Comparison of ENCODE assay signal across 16 cellular contexts in genomic region chr20:41081276-41081814, GRCh38. TPM values are rescaled to one million over a fixed set of nuclear protein-coding genes. Genes with fewer than 3 reads are reported as not detected.
DNase-seq lines count a peak whose midpoint lies in the region; ATAC-seq and TF ChIP-seq lines count a peak whose summit lies in the region.
"Had no signal": no experiment of that assay in that cellular context is flagged by ENCODE, and none has a peak within 500 bp of the region (broad histone marks: within the 10 kb centered on the region; RNA-seq: fewer than 3 reads in every experiment).

No MANE protein-coding gene starts in this region.

- peak overlapping the region; percentile 7 for H3K27ac Mint-ChIP-seq in activated naive CD8-positive, alpha-beta T cell
- H3K27ac Mint-ChIP-seq in activated naive CD8-positive, alpha-beta T cell treated with anti-CD3 and anti-CD28 coated beads for 36 hours: no peak overlapping the region
- H3K27ac Mint-ChIP-seq in endothelial cell (ENCODE audit: unreplicated experiment): peak overlapping the region; percentile 1
- peak overlapping the region; percentile 25 for H3K27ac Mint-ChIP-seq in stimulated activated memory B cell treated with anti-CD40 and anti-IgM and Interleukin-4, amounts not matched to agents 10 μg/mL and 1 μg/mL and 100 μg/mL, for 72 hours

- H3K27ac ChIP-seq in ascending aorta: no peak overlapping the region
- H3K27ac ChIP-seq: gastroesophageal sphincter, thyroid gland, VCaP had no signal

- ATAC-seq in stimulated activated memory B cell treated with anti-CD40 and anti-IgM and Interleukin-4, amounts not matched to agents 10 μg/mL and 1 μg/mL and 100 μg/mL, for 72 hours: no peak
- ATAC-seq: gastroesophageal sphincter, SK-N-SH treated with all-trans-retinoic acid at 6 μM for 48 hours had no signal

- peaks cover 47% of the 10 kb centered on the region for H3K4me1 Mint-ChIP-seq in activated naive CD8-positive, alpha-beta T cell (ENCODE audit: low read depth)
- peaks cover 27% of the 10 kb centered on the region for H3K4me1 Mint-ChIP-seq in activated naive CD8-positive, alpha-beta T cell treated with anti-CD3 and anti-CD28 coated beads for 36 hours
- H3K4me1 Mint-ChIP-seq in endothelial cell (ENCODE audit: unreplicated experiment): peaks cover 34% of the 10 kb centered on the region
- H3K4me1 Mint-ChIP-seq in stimulated activated memory B cell treated with anti-CD40 and anti-IgM and Interleukin-4, amounts not matched to agents 10 μg/mL and 1 μg/mL and 100 μg/mL, for 72 hours: peaks cover 20% of the 10 kb centered on the region

- TF ChIP-seq CTCF in endothelial cell (IDR thresholded peaks at IDR 0.05; ENCODE audit: unreplicated experiment) (no peak), ascending aorta (IDR thresholded peaks at IDR 0.05) (no peak)

- H3K36me3 Mint-ChIP-seq in activated naive CD8-positive, alpha-beta T cell: peaks cover 24% of the 10 kb centered on the region
- H3K36me3 Mint-ChIP-seq in activated naive CD8-positive, alpha-beta T cell treated with anti-CD3 and anti-CD28 coated beads for 36 hours: peaks cover 35% of the 10 kb centered on the region
- peaks cover 26% of the 10 kb centered on the region for H3K36me3 Mint-ChIP-seq in endothelial cell (ENCODE audit: low read depth, unreplicated experiment)
- peaks cover 65% of the 10 kb centered on the region for H3K36me3 Mint-ChIP-seq in stimulated activated memory B cell treated with anti-CD40 and anti-IgM and Interleukin-4, amounts not matched to agents 10 μg/mL and 1 μg/mL and 100 μg/mL, for 72 hours

- no peaks in the 10 kb centered on the region for H3K27me3 Mint-ChIP-seq in activated naive CD8-positive, alpha-beta T cell
- no peaks in the 10 kb centered on the region for H3K27me3 Mint-ChIP-seq in activated naive CD8-positive, alpha-beta T cell treated with anti-CD3 and anti-CD28 coated beads for 36 hours
- H3K27me3 Mint-ChIP-seq in endothelial cell (ENCODE audit: unreplicated experiment): no peaks in the 10 kb centered on the region
- no peaks in the 10 kb centered on the region for H3K27me3 Mint-ChIP-seq in stimulated activated memory B cell treated with anti-CD40 and anti-IgM and Interleukin-4, amounts not matched to agents 10 μg/mL and 1 μg/mL and 100 μg/mL, for 72 hours

- intact Hi-C loops in ascending aorta (cut with DNase I): no loop called here

- peaks cover 0 to 26% of the 10 kb centered on the region in 2 donors for H3K4me1 ChIP-seq in ascending aorta

- H3K9me3 ChIP-seq in ascending aorta: no peaks in the 10 kb centered on the region
- H3K9me3 ChIP-seq: gastroesophageal sphincter, thyroid gland had no signal

- DNase-seq in activated naive CD8-positive, alpha-beta T cell treated with anti-CD3 and anti-CD28 coated beads for 36 hours: no peak
- DNase-seq in LHCN-M2 (ENCODE audit: low read depth) (peak; percentile 41), endothelial cell (ENCODE audit: low spot score) (no peak), ascending aorta (ENCODE audit: low spot score in 2 of 2) (no peak), NAMALWA (ENCODE audit: low spot score) (no peak)
- DNase-seq in stimulated activated CD4-positive, alpha-beta T cell treated with anti-CD3 and anti-CD28 coated beads, Interleukin-2, amount 100 ng/mL, for 24 hours: no peak
- DNase-seq: activated T-cell treated with anti-CD3 and anti-CD28 coated beads for 4 hours; AML-193; DMS53; effector CD8-positive, alpha-beta T cell; thyroid gland had no signal

- H3K36me3 ChIP-seq in ascending aorta: peaks cover 26 to 41% of the 10 kb centered on the region in 2 donors

- H3K4me3 Mint-ChIP-seq in activated naive CD8-positive, alpha-beta T cell: no peak overlapping the region
- H3K4me3 Mint-ChIP-seq in activated naive CD8-positive, alpha-beta T cell treated with anti-CD3 and anti-CD28 coated beads for 36 hours: no peak overlapping the region
- peak overlapping the region; percentile 1 for H3K4me3 Mint-ChIP-seq in endothelial cell (ENCODE audit: unreplicated experiment)
- no peak overlapping the region for H3K4me3 Mint-ChIP-seq in stimulated activated memory B cell treated with anti-CD40 and anti-IgM and Interleukin-4, amounts not matched to agents 10 μg/mL and 1 μg/mL and 100 μg/mL, for 72 hours

- H3K27me3 ChIP-seq in ascending aorta: no peaks in the 10 kb centered on the region
- H3K27me3 ChIP-seq: gastroesophageal sphincter, thyroid gland had no signal

- no peak overlapping the region for H3K4me3 ChIP-seq in ascending aorta
- H3K4me3 ChIP-seq: gastroesophageal sphincter, thyroid gland had no signal

- H3K9me3 Mint-ChIP-seq in activated naive CD8-positive, alpha-beta T cell (ENCODE audit: low read depth): no peaks in the 10 kb centered on the region
- no peaks in the 10 kb centered on the region for H3K9me3 Mint-ChIP-seq in activated naive CD8-positive, alpha-beta T cell treated with anti-CD3 and anti-CD28 coated beads for 36 hours
- no peaks in the 10 kb centered on the region for H3K9me3 Mint-ChIP-seq in endothelial cell (ENCODE audit: unreplicated experiment)
- H3K9me3 Mint-ChIP-seq in stimulated activated memory B cell treated with anti-CD40 and anti-IgM and Interleukin-4, amounts not matched to agents 10 μg/mL and 1 μg/mL and 100 μg/mL, for 72 hours: no peaks in the 10 kb centered on the region

RNA-seq across cellular contexts. Expression of gene TOP1, which starts 52.7 kb away (rescaled TPM):
- total RNA-seq in activated naive CD8-positive, alpha-beta T cell treated with anti-CD3 and anti-CD28 coated beads for 36 hours: 100 to 1,000 TPM in 1 of 2 experiments, 10 to 100 TPM in 1; 99.6 to 102 TPM
- total RNA-seq in LHCN-M2 (2014; rRNA removed): 29.7 and 37.4 TPM in 2 replicates
- polyA plus RNA-seq in LHCN-M2 (2012): 27.1 TPM
- total RNA-seq in endothelial cell (ENCODE audit: unreplicated experiment): 72.7 TPM
- 9.4 TPM for total RNA-seq in ascending aorta

RNA-seq across cellular contexts. Expression of gene PLCG1, which starts 56.0 kb away (rescaled TPM):
- total RNA-seq in activated naive CD8-positive, alpha-beta T cell treated with anti-CD3 and anti-CD28 coated beads for 36 hours: 100 to 1,000 TPM; 156 to 162 TPM
- total RNA-seq in LHCN-M2 (2014; rRNA removed) (75.9 and 81.2 TPM in 2 replicates), endothelial cell (ENCODE audit: unreplicated experiment) (456 TPM), ascending aorta (168 TPM)
- polyA plus RNA-seq in LHCN-M2 (2012): 56.2 TPM
